Comparison of ENCODE assay signal across 8 cellular contexts in the genomic region with DNA sequence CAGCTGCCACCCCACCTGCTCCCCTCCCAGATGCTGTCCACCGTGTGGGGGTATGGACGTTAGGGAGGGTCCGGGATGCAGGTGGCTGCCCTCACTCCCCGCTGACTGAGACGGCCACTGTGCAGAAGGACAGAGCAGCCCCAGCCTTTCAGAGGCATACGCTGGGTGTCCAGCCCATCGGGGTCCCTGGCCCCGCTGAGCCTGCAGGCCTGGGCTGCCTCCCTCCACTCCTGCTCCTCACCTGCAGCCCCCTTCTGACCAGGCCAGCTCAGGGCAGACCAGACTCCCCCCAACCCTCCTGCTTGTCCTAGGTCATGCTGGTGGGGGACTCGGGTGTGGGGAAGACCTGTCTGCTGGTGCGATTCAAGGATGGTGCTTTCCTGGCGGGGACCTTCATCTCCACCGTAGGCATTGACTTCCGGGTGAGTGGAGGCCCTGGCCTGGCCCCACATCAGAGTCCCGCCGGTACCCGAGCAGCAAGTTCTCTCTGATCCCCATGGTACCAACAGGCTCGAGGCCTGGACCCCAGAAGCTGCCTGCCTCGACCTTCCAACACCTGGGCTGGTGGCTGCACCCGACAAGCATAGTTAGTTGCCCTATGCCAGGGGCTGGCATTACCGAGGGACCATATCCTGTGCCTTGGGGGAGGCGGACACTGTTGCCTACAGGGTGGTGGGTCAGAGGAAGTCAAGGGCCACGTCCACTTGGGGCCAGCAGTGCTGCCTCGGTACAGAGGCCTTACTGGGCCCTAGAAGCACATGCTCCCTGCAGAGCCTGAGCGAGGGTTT. TPM values are rescaled to one million over a fixed set of nuclear protein-coding genes. Genes with fewer than 3 reads are reported as not detected.
A peak's percentile ranks its signal among the peaks of the same experiment; 100 is the strongest.
DNase-seq lines count a peak whose midpoint lies in the region; ATAC-seq and TF ChIP-seq lines count a peak whose summit lies in the region.

No MANE protein-coding gene starts in this region.

- H3K4me3 ChIP-seq in CD4-positive, CD25-positive, alpha-beta regulatory T cell (ENCODE audit: low read depth, low read length) = no peak overlapping the region

- peaks cover 0 to 54% (median 14%) of the 10 kb centered on the region in 4 donors for H3K4me1 Mint-ChIP-seq in CD4-positive, CD25-positive, alpha-beta regulatory T cell
- peaks cover 38% of the 10 kb centered on the region for H3K4me1 Mint-ChIP-seq in activated CD8-positive, alpha-beta T cell treated with anti-CD3 and anti-CD28 coated beads, Interleukin-2, amount 10 ng/mL, durations not matched to agents 7 days and 5 days (ENCODE audit: low read depth)
- H3K4me1 Mint-ChIP-seq in mesothelial cell of epicardium = peaks cover 48% of the 10 kb centered on the region

- H3K4me1 ChIP-seq in CD4-positive, CD25-positive, alpha-beta regulatory T cell (ENCODE audit: control insufficient read depth, insufficient read depth, low read length, poor library complexity, severe bottlenecking) = peaks cover 54% of the 10 kb centered on the region

- no peaks in the 10 kb centered on the region for H3K9me3 Mint-ChIP-seq in CD4-positive, CD25-positive, alpha-beta regulatory T cell
- H3K9me3 Mint-ChIP-seq in activated CD8-positive, alpha-beta T cell treated with anti-CD3 and anti-CD28 coated beads, Interleukin-2, amount 10 ng/mL, durations not matched to agents 7 days and 5 days (ENCODE audit: insufficient read depth) = no peaks in the 10 kb centered on the region
- no peaks in the 10 kb centered on the region for H3K9me3 Mint-ChIP-seq in mesothelial cell of epicardium

- TF ChIP-seq CTCF in mesothelial cell of epicardium (IDR thresholded peaks at IDR 0.05; ENCODE audit: unreplicated experiment) = no peak

- no peaks in the 10 kb centered on the region for H3K27me3 ChIP-seq in CD4-positive, CD25-positive, alpha-beta regulatory T cell (ENCODE audit: control insufficient read depth, insufficient read depth, low read length)

- peaks cover 6% of the 10 kb centered on the region for H3K36me3 ChIP-seq in CD4-positive, CD25-positive, alpha-beta regulatory T cell (ENCODE audit: control insufficient read depth, insufficient read depth, low read length)

- DNase-seq in CD4-positive, CD25-positive, alpha-beta regulatory T cell = no peak
- DNase-seq in HK-2 (ENCODE audit: unreplicated experiment) = peak; percentile 41
- no peak for DNase-seq in activated CD8-positive, alpha-beta T cell treated with anti-CD3 and anti-CD28 coated beads, Interleukin-2, amount 10 ng/mL, durations not matched to agents 7 days and 5 days
- no peak for DNase-seq in mesothelial cell of epicardium (ENCODE audit: low spot score in 2 of 2, unreplicated experiment in 2 of 2)
- DNase-seq in COR-L47 (lab: John Stamatoyannopoulos, UW) = no peak

- no peak for ATAC-seq in CD4-positive, CD25-positive, alpha-beta regulatory T cell (ENCODE audit: low read depth in 2 of 2)
- ATAC-seq in activated CD8-positive, alpha-beta T cell treated with anti-CD3 and anti-CD28 coated beads, Interleukin-2, amount 10 ng/mL, durations not matched to agents 7 days and 5 days = no peak
- ATAC-seq in GM18498 (IDR thresholded peaks at IDR 0.05; ENCODE audit: unreplicated experiment) = no peak
- ATAC-seq in GM21619 (IDR thresholded peaks at IDR 0.05; ENCODE audit: unreplicated experiment) = no peak
- ATAC-seq in GM21423 (IDR thresholded peaks at IDR 0.05; ENCODE audit: unreplicated experiment) = no peak

- POLR2A ChIA-PET in activated CD8-positive, alpha-beta T cell treated with anti-CD3 and anti-CD28 coated beads, Interleukin-2, amount 10 ng/mL, durations not matched to agents 7 days and 5 days (lab: Charles Lee) = interaction anchor here (0.9 kb wide), 1 partner anchor 190 kb away, joined by 3 read pairs; no protein-coding TSS in a partner anchor

- peak overlapping the region in 3 of 4 donors; percentile 44 to 48 (median 46) for H3K4me3 Mint-ChIP-seq in CD4-positive, CD25-positive, alpha-beta regulatory T cell
- H3K4me3 Mint-ChIP-seq in activated CD8-positive, alpha-beta T cell treated with anti-CD3 and anti-CD28 coated beads, Interleukin-2, amount 10 ng/mL, durations not matched to agents 7 days and 5 days = peak overlapping the region; percentile 18
- peak overlapping the region; percentile 59 for H3K4me3 Mint-ChIP-seq in mesothelial cell of epicardium

- no peaks in the 10 kb centered on the region for H3K9me3 ChIP-seq in CD4-positive, CD25-positive, alpha-beta regulatory T cell (ENCODE audit: control insufficient read depth in 2 of 2, low read length in 2 of 2)

- no peak overlapping the region for H3K27ac ChIP-seq in CD4-positive, CD25-positive, alpha-beta regulatory T cell (ENCODE audit: insufficient read depth, low read length, poor library complexity, severe bottlenecking)

- H3K36me3 Mint-ChIP-seq in CD4-positive, CD25-positive, alpha-beta regulatory T cell = peaks cover 5% of the 10 kb centered on the region
- peaks cover 33% of the 10 kb centered on the region for H3K36me3 Mint-ChIP-seq in activated CD8-positive, alpha-beta T cell treated with anti-CD3 and anti-CD28 coated beads, Interleukin-2, amount 10 ng/mL, durations not matched to agents 7 days and 5 days (ENCODE audit: low read depth)
- H3K36me3 Mint-ChIP-seq in mesothelial cell of epicardium = peaks cover 4% of the 10 kb centered on the region

- H3K27me3 Mint-ChIP-seq in CD4-positive, CD25-positive, alpha-beta regulatory T cell = peaks cover 6% of the 10 kb centered on the region
- H3K27me3 Mint-ChIP-seq in activated CD8-positive, alpha-beta T cell treated with anti-CD3 and anti-CD28 coated beads, Interleukin-2, amount 10 ng/mL, durations not matched to agents 7 days and 5 days (ENCODE audit: low read depth) = no peaks in the 10 kb centered on the region
- H3K27me3 Mint-ChIP-seq in mesothelial cell of epicardium (ENCODE audit: low read depth) = no peaks in the 10 kb centered on the region

- H3K27ac Mint-ChIP-seq in CD4-positive, CD25-positive, alpha-beta regulatory T cell = no peak overlapping the region
- no peak overlapping the region for H3K27ac Mint-ChIP-seq in activated CD8-positive, alpha-beta T cell treated with anti-CD3 and anti-CD28 coated beads, Interleukin-2, amount 10 ng/mL, durations not matched to agents 7 days and 5 days
- peak overlapping the region; percentile 6 for H3K27ac Mint-ChIP-seq in mesothelial cell of epicardium

- CTCF ChIA-PET in activated CD8-positive, alpha-beta T cell treated with anti-CD3 and anti-CD28 coated beads, Interleukin-2, amount 10 ng/mL, durations not matched to agents 7 days and 5 days (lab: Charles Lee) = interaction anchor here (1.8 kb wide), 1 partner anchor 10 kb away, joined by 5 read pairs; no protein-coding TSS in a partner anchor

RNA-seq across cellular contexts. Expression of a gene that starts 1.4 kb away (rescaled TPM):
- total RNA-seq in CD4-positive, CD25-positive, alpha-beta regulatory T cell = not detected
- 1 to 10 TPM in 2 of 4 donors, under 1 TPM in 2; 0.38 to 1.2 (median 0.93) TPM for polyA plus RNA-seq in CD4-positive, CD25-positive, alpha-beta regulatory T cell
- under 1 TPM; 0.26 to 0.31 TPM for total RNA-seq in activated CD8-positive, alpha-beta T cell treated with anti-CD3 and anti-CD28 coated beads, Interleukin-2, amount 10 ng/mL, durations not matched to agents 7 days and 5 days
- total RNA-seq in mesothelial cell of epicardium = 1.1 to 1.5 TPM (median 1.3 TPM) in 3 replicates

RNA-seq across cellular contexts. Expression of a gene that starts 5.8 kb away (rescaled TPM):
- 33.4 TPM for total RNA-seq in CD4-positive, CD25-positive, alpha-beta regulatory T cell
- polyA plus RNA-seq in CD4-positive, CD25-positive, alpha-beta regulatory T cell = 1 to 10 TPM; 4.0 to 7.3 (median 4.8) TPM
- 10 to 100 TPM; 56.8 to 59.5 TPM for total RNA-seq in activated CD8-positive, alpha-beta T cell treated with anti-CD3 and anti-CD28 coated beads, Interleukin-2, amount 10 ng/mL, durations not matched to agents 7 days and 5 days
- 63.1 to 68.5 TPM (median 66.1 TPM) in 3 replicates for total RNA-seq in mesothelial cell of epicardium

RNA-seq across cellular contexts. Expression of a gene that starts 14.1 kb away (rescaled TPM):
- total RNA-seq in CD4-positive, CD25-positive, alpha-beta regulatory T cell = 86.1 TPM
- 1 to 10 TPM; 1.4 to 4.4 (median 2.6) TPM for polyA plus RNA-seq in CD4-positive, CD25-positive, alpha-beta regulatory T cell
- 10 to 100 TPM; 66.0 to 76.6 TPM for total RNA-seq in activated CD8-positive, alpha-beta T cell treated with anti-CD3 and anti-CD28 coated beads, Interleukin-2, amount 10 ng/mL, durations not matched to agents 7 days and 5 days
- total RNA-seq in mesothelial cell of epicardium = 173 to 183 TPM (median 175 TPM) in 3 replicates

RNA-seq across cellular contexts. Expression of a gene that starts 46.6 kb away (rescaled TPM):
- total RNA-seq in CD4-positive, CD25-positive, alpha-beta regulatory T cell = not detected
- polyA plus RNA-seq in CD4-positive, CD25-positive, alpha-beta regulatory T cell = not detected
- total RNA-seq in activated CD8-positive, alpha-beta T cell treated with anti-CD3 and anti-CD28 coated beads, Interleukin-2, amount 10 ng/mL, durations not matched to agents 7 days and 5 days = under 1 TPM; 0.05 to 0.63 TPM
- total RNA-seq in mesothelial cell of epicardium = 8.9 to 9.8 TPM (median 9.8 TPM) in 3 replicates

RNA-seq across cellular contexts. Expression of a gene that starts 55.4 kb away (rescaled TPM):
- total RNA-seq in CD4-positive, CD25-positive, alpha-beta regulatory T cell = 23.5 TPM
- polyA plus RNA-seq in CD4-positive, CD25-positive, alpha-beta regulatory T cell = 10 to 100 TPM; 20.9 to 31.1 (median 24.3) TPM
- total RNA-seq in activated CD8-positive, alpha-beta T cell treated with anti-CD3 and anti-CD28 coated beads, Interleukin-2, amount 10 ng/mL, durations not matched to agents 7 days and 5 days = 10 to 100 TPM; 34.5 to 37.8 TPM
- 45.9 to 49.0 TPM (median 47.2 TPM) in 3 replicates for total RNA-seq in mesothelial cell of epicardium
